27 cellular contexts compared by ENCODE assay signal in the genomic region with DNA sequence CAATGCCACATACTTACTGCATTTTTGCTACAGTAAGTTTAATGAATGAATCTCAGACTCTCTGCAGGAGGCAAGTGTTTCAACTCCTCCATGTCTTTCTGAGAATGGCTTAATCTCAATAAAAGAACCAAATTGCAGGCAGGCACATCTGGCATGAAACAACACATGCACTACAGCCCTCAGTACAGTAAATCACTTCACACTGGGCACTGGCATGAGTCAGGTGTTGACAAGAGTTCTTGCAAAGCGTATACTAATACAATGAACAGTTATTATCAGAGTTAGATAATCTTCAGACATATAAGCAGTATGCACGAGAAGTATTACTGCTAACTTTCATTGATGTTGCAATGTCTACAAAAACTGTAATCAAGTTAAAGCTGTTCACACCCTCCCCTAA.
"Had no signal": no experiment of that assay in that cellular context is flagged by ENCODE, and none has a peak within 500 bp of the region (broad histone marks: within the 10 kb centered on the region; RNA-seq: fewer than 3 reads in every experiment).

No MANE protein-coding gene starts in this region.

- FAIRE-seq: urothelium cell line had no signal

- H3K9me3 ChIP-seq: left lung, lower lobe of right lung, pancreas, prostate gland, suprapubic skin, thoracic aorta, tibial artery, upper lobe of right lung had no signal

- ATAC-seq: left colon; left lung; lower lobe of right lung; naive thymus-derived CD8-positive, alpha-beta T cell; pancreas; right cardiac atrium; sciatic nerve; stimulated activated naive B cell treated with anti-CD40 and anti-IgM and Interleukin-4, amounts not matched to agents 10 μg/mL and 1 μg/mL and 100 μg/mL, for 72 hours; upper lobe of right lung had no signal

- DNase-seq: immature natural killer cell; kidney; left colon; left lung; lower lobe of right lung; mammary epithelial cell; mesenchymal stem cell; naive thymus-derived CD8-positive, alpha-beta T cell; nucleus accumbens; pancreas; posterior cingulate gyrus; retina; right cardiac atrium; stimulated activated CD4-positive, alpha-beta T cell treated with anti-CD3 and anti-CD28 coated beads, Interleukin-12 subunit alpha, Interleukin-12 subunit beta, amount 100 ng/mL, for 4 hours; stimulated activated CD4-positive, alpha-beta T cell treated with anti-CD3 and anti-CD28 coated beads, Interleukin-15, amount 100 ng/mL, for 24 hours; stimulated activated CD4-positive, alpha-beta T cell treated with anti-CD3 and anti-CD28 coated beads, Interleukin-2, amount 100 ng/mL, for 24 hours; stimulated activated CD4-positive, alpha-beta T cell treated with anti-CD3 and anti-CD28 coated beads, Interleukin-4, amount 100 ng/mL, for 1 hour; stimulated activated naive B cell treated with anti-CD40 and anti-IgM and Interleukin-4, amounts not matched to agents 10 μg/mL and 1 μg/mL and 100 μg/mL, for 72 hours; tibial artery; trophoblast cell; upper lobe of right lung had no signal

- H3K4me3 ChIP-seq: left lung, lower lobe of right lung, pancreas, prostate gland, skin epidermis, suprapubic skin, thoracic aorta, tibial artery, upper lobe of right lung had no signal

- H3K36me3 ChIP-seq: left lung, lower lobe of right lung, pancreas, prostate gland, suprapubic skin, thoracic aorta, tibial artery, upper lobe of right lung had no signal

- H3K27ac ChIP-seq: left lung, lower lobe of right lung, pancreas, prostate gland, skin epidermis, suprapubic skin, thoracic aorta, tibial artery, upper lobe of right lung had no signal

- H3K27me3 ChIP-seq: left lung, suprapubic skin, tibial artery, upper lobe of right lung had no signal

- H3K4me1 ChIP-seq: left lung, lower lobe of right lung, pancreas, prostate gland, suprapubic skin, tibial artery, upper lobe of right lung had no signal
